ENCODE assay signal across 1 cellular context in genomic region chr10:35563266-35563891, GRCh38.
A peak's percentile ranks its signal among the peaks of the same experiment; 100 is the strongest.
TF ChIP-seq lines count a peak whose summit lies in the region.

No MANE protein-coding gene starts in this region.

TF ChIP-seq in HepG2, 621 proteins besides CTCF, POLR2A, EP300 and RAD21 (continued from another document):
- no peak for TF ChIP-seq DRAP1 (CRISPR knock-in tag; IDR thresholded peaks at IDR 0.05)
- no peak for TF ChIP-seq ZKSCAN8 (CRISPR knock-in tag; IDR thresholded peaks at IDR 0.05; ENCODE audit: borderline replicate concordance)
- TF ChIP-seq ZNF609 (CRISPR knock-in tag; IDR thresholded peaks at IDR 0.05; ENCODE audit: borderline replicate concordance): no peak
- peak; percentile 23; the same call in 1 of the 2 replicates for TF ChIP-seq ZNF574 (CRISPR knock-in tag; IDR thresholded peaks at IDR 0.05)
- no peak for TF ChIP-seq HNRNPK (IDR thresholded peaks at IDR 0.05; ENCODE audit: low read depth, low read length, poor library complexity, severe bottlenecking)
- TF ChIP-seq ZNF773 (CRISPR knock-in tag; IDR thresholded peaks at IDR 0.05; ENCODE audit: borderline replicate concordance): no peak
- no peak for TF ChIP-seq ZNF414 (CRISPR knock-in tag; IDR thresholded peaks at IDR 0.05)
- TF ChIP-seq MXD3 (CRISPR knock-in tag; IDR thresholded peaks at IDR 0.05): no peak
- TF ChIP-seq SALL1 (CRISPR knock-in tag; IDR thresholded peaks at IDR 0.05): 0 out of 2 replicates have a peak, but pooled peaks have one; percentile 19
- TF ChIP-seq IKZF1 (IDR thresholded peaks at IDR 0.05): no peak
- TF ChIP-seq ZNF10 (CRISPR knock-in tag; IDR thresholded peaks at IDR 0.05; ENCODE audit: borderline replicate concordance, low read depth): no peak
- TF ChIP-seq ZNF274 (CRISPR knock-in tag; IDR thresholded peaks at IDR 0.05): no peak
- no peak for TF ChIP-seq ZNF563 (CRISPR knock-in tag; IDR thresholded peaks at IDR 0.05)
- no peak for TF ChIP-seq ZMAT3 (CRISPR knock-in tag; conservative IDR thresholded peaks at IDR 0.05)
- no peak for TF ChIP-seq ZFP82 (CRISPR knock-in tag; IDR thresholded peaks at IDR 0.05; ENCODE audit: borderline replicate concordance)
- TF ChIP-seq PREB (CRISPR knock-in tag; IDR thresholded peaks at IDR 0.05): no peak
- no peak for TF ChIP-seq ZXDC (CRISPR knock-in tag; IDR thresholded peaks at IDR 0.05)
- TF ChIP-seq PBX3 (CRISPR knock-in tag; IDR thresholded peaks at IDR 0.05; ENCODE audit: borderline replicate concordance): no peak
- TF ChIP-seq NFAT5 (CRISPR knock-in tag; IDR thresholded peaks at IDR 0.05): no peak
- TF ChIP-seq STAG1 (CRISPR knock-in tag; IDR thresholded peaks at IDR 0.05): peak; percentile 78
- TF ChIP-seq SATB2 (CRISPR knock-in tag; IDR thresholded peaks at IDR 0.05): no peak
- no peak for TF ChIP-seq GPN1 (CRISPR knock-in tag; IDR thresholded peaks at IDR 0.05; ENCODE audit: borderline replicate concordance)
- TF ChIP-seq ZSCAN21 (CRISPR knock-in tag; IDR thresholded peaks at IDR 0.05; ENCODE audit: borderline replicate concordance): no peak
- no peak for TF ChIP-seq XBP1 (CRISPR knock-in tag; IDR thresholded peaks at IDR 0.05)
- no peak for TF ChIP-seq GPBP1L1 (CRISPR knock-in tag; IDR thresholded peaks at IDR 0.05)
- no peak for TF ChIP-seq RFX3 (CRISPR knock-in tag; IDR thresholded peaks at IDR 0.05)
- TF ChIP-seq ZFP37 (CRISPR knock-in tag; IDR thresholded peaks at IDR 0.05; ENCODE audit: borderline replicate concordance): no peak
- TF ChIP-seq HBP1 (CRISPR knock-in tag; IDR thresholded peaks at IDR 0.05; ENCODE audit: low read depth): no peak
- TF ChIP-seq U2AF1 (optimal IDR thresholded peaks at IDR 0.05; ENCODE audit: low read depth, low read length): no peak
- no peak for TF ChIP-seq PITX1 (CRISPR knock-in tag; IDR thresholded peaks at IDR 0.05)
- TF ChIP-seq XRCC5 (optimal IDR thresholded peaks at IDR 0.05; ENCODE audit: low read length): peak; percentile 79
- TF ChIP-seq NFATC3 (CRISPR knock-in tag; IDR thresholded peaks at IDR 0.05): no peak
- no peak for TF ChIP-seq SETDB1 (CRISPR knock-in tag; IDR thresholded peaks at IDR 0.05; ENCODE audit: borderline replicate concordance)
- 0 out of 2 replicates have a peak, but pooled peaks have one; percentile 40 for TF ChIP-seq GATAD2A (CRISPR knock-in tag; IDR thresholded peaks at IDR 0.05)
- no peak for TF ChIP-seq MIXL1 (CRISPR knock-in tag; IDR thresholded peaks at IDR 0.05)
- TF ChIP-seq ZNF713 (CRISPR knock-in tag; IDR thresholded peaks at IDR 0.05): no peak
- no peak for TF ChIP-seq ZNF24 (IDR thresholded peaks at IDR 0.05)
